In genomic region chr10:11178606-11179221, GRCh38 we compare ENCODE assay signal across 8 cellular contexts.
DNase-seq lines count a peak whose midpoint lies in the region; ATAC-seq and TF ChIP-seq lines count a peak whose summit lies in the region.

No MANE protein-coding gene starts in this region.

- 53 to 63% (median 58%) methylated on average over 10 of the region's 10 CpGs for WGBS in adrenal gland, 4 donors

- DNase-seq in T-cell (peak; percentile 52 to 87 (median 81)), adrenal gland (peak in 4 of 7 donors; percentile 27 to 68 (median 40)), medulla oblongata (ENCODE audit: extremely low spot score) (peak; percentile 69), NCI-H2081 treated with DMSO at 0.1 percent for 48 hours (lab: John Stamatoyannopoulos, UW) (no peak), DMS79 (lab: John Stamatoyannopoulos, UW) (no peak)

- POLR2A ChIA-PET in T-cell (lab: Charles Lee) = interaction anchor here (1.0 to 4.8 kb wide), 8 partner anchors 12 to 81 kb away, joined by 3 to 90 read pairs (median 4); no protein-coding TSS in a partner anchor

- intact Hi-C loops in adrenal gland (cut with DNase I) = no loop called here

- no peak overlapping the region for H3K4me3 ChIP-seq in adrenal gland

- no peaks in the 10 kb centered on the region for H3K4me1 ChIP-seq in adrenal gland (replicated peaks in 1 of 2)

- no peaks in the 10 kb centered on the region for H3K9me3 Mint-ChIP-seq in T-cell
- H3K9me3 Mint-ChIP-seq in stimulated activated naive CD8-positive, alpha-beta T cell treated with anti-CD3 and anti-CD28 coated beads, Interleukin-15, Interleukin-2, amounts not matched to agents 100 ng/mL and 50 ng/mL, for 24 hours = no peaks in the 10 kb centered on the region

- H3K4me3 Mint-ChIP-seq in T-cell = peak overlapping the region in 1 of 3 donors; percentile 71
- no peak overlapping the region for H3K4me3 Mint-ChIP-seq in stimulated activated naive CD8-positive, alpha-beta T cell treated with anti-CD3 and anti-CD28 coated beads, Interleukin-15, Interleukin-2, amounts not matched to agents 100 ng/mL and 50 ng/mL, for 24 hours

- CTCF ChIA-PET in T-cell (lab: Charles Lee) = interaction anchor here in 1 of 2 donors (0.7 to 2.2 kb wide), 12 partner anchors 8 to 66 kb away, joined by 3 to 38 read pairs (median 6); no protein-coding TSS in a partner anchor

- no peaks in the 10 kb centered on the region for H3K27me3 ChIP-seq in adrenal gland

- H3K36me3 ChIP-seq in adrenal gland (replicated peaks in 1 of 2) = no peaks in the 10 kb centered on the region

- H3K36me3 Mint-ChIP-seq in T-cell = peaks cover 48% of the 10 kb centered on the region
- H3K36me3 Mint-ChIP-seq in stimulated activated naive CD8-positive, alpha-beta T cell treated with anti-CD3 and anti-CD28 coated beads, Interleukin-15, Interleukin-2, amounts not matched to agents 100 ng/mL and 50 ng/mL, for 24 hours (ENCODE audit: low read depth) = peaks cover 64% of the 10 kb centered on the region

- peak overlapping the region in 1 of 5 donors; percentile 48 for H3K27ac ChIP-seq in adrenal gland

- H3K27ac Mint-ChIP-seq in T-cell = peak overlapping the region in 1 of 2 donors; percentile 94
- H3K27ac Mint-ChIP-seq in stimulated activated naive CD8-positive, alpha-beta T cell treated with anti-CD3 and anti-CD28 coated beads, Interleukin-15, Interleukin-2, amounts not matched to agents 100 ng/mL and 50 ng/mL, for 24 hours = peak overlapping the region; percentile 99

- no peaks in the 10 kb centered on the region for H3K27me3 Mint-ChIP-seq in T-cell
- H3K27me3 Mint-ChIP-seq in stimulated activated naive CD8-positive, alpha-beta T cell treated with anti-CD3 and anti-CD28 coated beads, Interleukin-15, Interleukin-2, amounts not matched to agents 100 ng/mL and 50 ng/mL, for 24 hours = no peaks in the 10 kb centered on the region

- ATAC-seq in GM19035 (IDR thresholded peaks at IDR 0.05; ENCODE audit: unreplicated experiment) (peak; percentile 79), HG03103 (IDR thresholded peaks at IDR 0.05; ENCODE audit: low read depth, unreplicated experiment) (peak; percentile 81), T-cell (replicated peaks in 1 of 4) (peak; percentile 86 to 89 (median 88))

- H3K4me1 Mint-ChIP-seq in T-cell = peaks cover 29 to 30% (median 30%) of the 10 kb centered on the region in 3 donors
- peaks cover 28% of the 10 kb centered on the region for H3K4me1 Mint-ChIP-seq in stimulated activated naive CD8-positive, alpha-beta T cell treated with anti-CD3 and anti-CD28 coated beads, Interleukin-15, Interleukin-2, amounts not matched to agents 100 ng/mL and 50 ng/mL, for 24 hours (ENCODE audit: low read depth)

- no peaks in the 10 kb centered on the region for H3K9me3 ChIP-seq in adrenal gland (replicated peaks in 1 of 3)

- TF ChIP-seq POLR2A in adrenal gland (IDR thresholded peaks at IDR 0.05) = no peak

- TF ChIP-seq CTCF in adrenal gland (IDR thresholded peaks at IDR 0.05) = no peak

Comparison
In these comparisons a context has a peak if more than half of its experiments do, and no peak if none do; other contexts are left out.
1. DNase-seq: peak in T-cell (34 of 34), adrenal gland (4 of 7) and medulla oblongata (single experiment); none in NCI-H2081 treated with DMSO at 0.1 percent for 48 hours (single experiment) and DMS79 (single experiment).
2. Peak in every context shown above with its lines, with median percentiles within 50 percentile points of each other: ATAC-seq.